Comparison of ENCODE assay signal across 8 cellular contexts in the genomic region with DNA sequence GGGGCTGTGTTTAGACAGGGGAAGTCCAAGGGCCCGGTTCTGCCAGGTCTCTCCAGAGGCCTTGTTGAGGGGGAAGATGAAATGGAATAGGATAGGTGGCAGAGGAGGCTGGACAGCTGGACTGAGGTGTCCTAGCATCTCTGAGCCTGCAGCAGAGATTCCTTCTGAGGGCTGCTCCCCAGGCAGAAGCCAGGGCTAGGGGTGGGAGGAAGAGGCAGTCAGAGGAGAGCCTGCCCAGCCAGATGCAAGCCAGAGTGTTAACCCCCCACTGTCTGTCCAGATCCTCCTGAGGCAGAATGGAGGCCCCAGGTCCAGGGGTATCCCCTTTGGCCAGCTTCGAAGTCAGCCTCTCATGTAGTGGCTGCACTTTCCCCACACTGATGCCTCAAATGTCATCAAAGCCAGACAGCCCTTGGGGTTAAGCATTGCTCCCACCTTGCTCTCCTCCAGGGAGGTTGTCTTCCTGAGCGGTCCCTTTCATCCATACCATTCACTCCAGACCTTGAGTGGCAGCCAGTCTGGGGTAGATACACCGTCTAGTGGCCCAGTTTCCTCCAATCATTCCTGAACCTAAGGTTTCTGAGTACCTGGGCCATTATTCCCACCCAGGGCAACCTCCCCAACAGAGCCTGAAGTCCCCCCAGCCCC. TPM values are rescaled to one million over a fixed set of nuclear protein-coding genes. Genes with fewer than 3 reads are reported as not detected.
DNase-seq lines count a peak whose midpoint lies in the region; ATAC-seq and TF ChIP-seq lines count a peak whose summit lies in the region.

No MANE protein-coding gene starts in this region.

- H3K27me3 Mint-ChIP-seq in activated T-cell treated with anti-CD3 and anti-CD28 coated beads, Interleukin-2, amount 50 U/mL, for 4 hours (ENCODE audit: low read depth): peaks cover 5% of the 10 kb centered on the region

- H3K4me1 ChIP-seq in mammary epithelial cell (ENCODE audit: insufficient read depth, low read length) (peaks cover 21% of the 10 kb centered on the region), transverse colon (peaks cover 0 to 39% (median 25%) of the 10 kb centered on the region in 4 donors)

- no peak overlapping the region for H3K9ac ChIP-seq in mammary epithelial cell (ENCODE audit: insufficient read depth, low read length)

- intact Hi-C loops in mammary epithelial cell (cut with micrococcal nuclease): loop anchor here (2.0 to 10.0 kb wide), 2 partner anchors 66 to 368 kb away; partner anchors contain the start of gene GNAI3
- intact Hi-C loops in transverse colon (cut with DNase I; ENCODE audit: low total_unique reads): no loop called here

- ATAC-seq in activated T-cell treated with anti-CD3 and anti-CD28 coated beads, Interleukin-2, amount 50 U/mL, for 4 hours: no peak
- no peak for ATAC-seq in HG02981 (IDR thresholded peaks at IDR 0.05; ENCODE audit: unreplicated experiment)

- no peaks in the 10 kb centered on the region for H3K27me3 ChIP-seq in mammary epithelial cell (ENCODE audit: insufficient read depth, low read length)
- peaks cover 5% of the 10 kb centered on the region for H3K27me3 ChIP-seq in transverse colon

- no peak for DNase-seq in activated T-cell treated with anti-CD3 and anti-CD28 coated beads, Interleukin-2, amount 50 U/mL, for 4 hours
- DNase-seq in activated T-cell treated with anti-CD3 and anti-CD28 coated beads for 4 hours: no peak
- no peak for DNase-seq in mammary epithelial cell
- DNase-seq in midbrain (lab: John Stamatoyannopoulos, UW): peak; percentile 19
- DNase-seq in transverse colon: no peak
- DNase-seq in HuH-7.5 (ENCODE audit: low spot score): no peak
- no peak for DNase-seq in ecto neural progenitor cell (ENCODE audit: low spot score)

- WGBS in mammary epithelial cell (ENCODE audit: low coverage, missing lambda C conversion rate): 17% methylated on average over 2 of the region's 4 CpGs
- 0 to 50% methylated on average over 1 to 4 of the region's 4 CpGs for WGBS in transverse colon (ENCODE audit: low coverage in 1 of 2), 2 donors

- peak overlapping the region; percentile 98 for H3K4me2 ChIP-seq in mammary epithelial cell (ENCODE audit: insufficient read depth, low read depth, low read length)

- TF ChIP-seq CTCF in mammary epithelial cell (conservative IDR thresholded peaks at IDR 0.05 in 1 of 2, IDR thresholded peaks at IDR 0.05 in 1 of 2; ENCODE audit: extremely low read depth in 1 of 2, insufficient read depth in 1 of 2, low read depth in 1 of 2, low read length in 2 of 2) (no peak), transverse colon (IDR thresholded peaks at IDR 0.05) (no peak)

- H3K9me3 ChIP-seq in mammary epithelial cell (replicated peaks; ENCODE audit: insufficient read depth, low read length) (no peaks in the 10 kb centered on the region), transverse colon (no peaks in the 10 kb centered on the region)

- peaks cover 29% of the 10 kb centered on the region for H3K36me3 Mint-ChIP-seq in activated T-cell treated with anti-CD3 and anti-CD28 coated beads, Interleukin-2, amount 50 U/mL, for 4 hours (ENCODE audit: insufficient read depth)

- no peak for TF ChIP-seq EP300 in transverse colon (IDR thresholded peaks at IDR 0.05; ENCODE audit: low read depth)

- H3K27ac ChIP-seq in mammary epithelial cell (ENCODE audit: insufficient read depth, low read depth, low read length) (no peak overlapping the region), transverse colon (peak overlapping the region; percentile 77 to 88 (median 82))

- H3K4me3 Mint-ChIP-seq in activated T-cell treated with anti-CD3 and anti-CD28 coated beads, Interleukin-2, amount 50 U/mL, for 4 hours: peak overlapping the region; percentile 94

- CTCF ChIA-PET in mammary epithelial cell (lab: Charles Lee; ENCODE audit: low non-redundant PET): no interaction called here

- BruUV-seq in mammary epithelial cell (replicated peaks; lab: Mats Ljungman, UMichigan): no TSS peak

- H3K4me3 ChIP-seq in mammary epithelial cell (replicated peaks in 1 of 3; ENCODE audit: insufficient read depth in 1 of 3, low read depth in 2 of 3, low read length in 3 of 3) (peak overlapping the region in 2 of 3 experiments; percentile 2 to 81), transverse colon (peak overlapping the region in 3 of 4 donors; percentile 41 to 69 (median 63))

- H3K4me1 Mint-ChIP-seq in activated T-cell treated with anti-CD3 and anti-CD28 coated beads, Interleukin-2, amount 50 U/mL, for 4 hours (ENCODE audit: low read depth): peaks cover 52% of the 10 kb centered on the region

- no peaks in the 10 kb centered on the region for H3K36me3 ChIP-seq in mammary epithelial cell (ENCODE audit: insufficient read depth, low read length)
- peaks cover 0 to 5% (median 0%) of the 10 kb centered on the region in 4 donors for H3K36me3 ChIP-seq in transverse colon

- H2AFZ ChIP-seq in mammary epithelial cell (ENCODE audit: low read depth, low read length): no peak overlapping the region

- dilution Hi-C loops in mammary epithelial cell (cut with HindIII; ENCODE audit: low sequenced_read_pairs): no loop called here

- in situ Hi-C loops in mammary epithelial cell (cut with MboI; ENCODE audit: low sequenced_read_pairs in 2 of 2) (loop anchor here in 1 of 2 donors (10.0 to 25.0 kb wide), 2 partner anchors 62 to 125 kb away; no protein-coding TSS in a partner anchor), transverse colon (cut with MboI; ENCODE audit: low pct_ligation_motif_present in 1 of 4, low pct_unique_long_range_greater_than_20kb in 1 of 4, low sequenced_read_pairs in 3 of 4) (loop anchor here in 1 of 4 donors (25.0 kb wide), 1 partner anchor 125 kb away; no protein-coding TSS in a partner anchor)

- no peak for TF ChIP-seq POLR2A in transverse colon (IDR thresholded peaks at IDR 0.05)

- H3K9me3 Mint-ChIP-seq in activated T-cell treated with anti-CD3 and anti-CD28 coated beads, Interleukin-2, amount 50 U/mL, for 4 hours: no peaks in the 10 kb centered on the region

- H3K79me2 ChIP-seq in mammary epithelial cell (ENCODE audit: insufficient read depth, low read length): peaks cover 43% of the 10 kb centered on the region

- H4K20me1 ChIP-seq in mammary epithelial cell (ENCODE audit: insufficient read depth, low read length): no peaks in the 10 kb centered on the region

RNA-seq across cellular contexts. Expression of gene CSF1, which starts 1.7 kb away (rescaled TPM):
- total RNA-seq in activated T-cell treated with anti-CD3 and anti-CD28 coated beads, Interleukin-2, amount 50 U/mL, for 4 hours: 10 to 100 TPM; 76.2 to 81.9 (median 77.8) TPM
- 10 to 100 TPM in 1 of 2 donors, 1 to 10 TPM in 1; 5.6 to 29.5 TPM for total RNA-seq in mammary epithelial cell
- 9.9 TPM for polyA plus RNA-seq in mammary epithelial cell
- 7.5 TPM for polyA minus RNA-seq in mammary epithelial cell
- total RNA-seq in transverse colon: 10 to 100 TPM in 3 of 4 donors, 1 to 10 TPM in 1; 9.7 to 63.1 (median 14.4) TPM
